In the genomic region with DNA sequence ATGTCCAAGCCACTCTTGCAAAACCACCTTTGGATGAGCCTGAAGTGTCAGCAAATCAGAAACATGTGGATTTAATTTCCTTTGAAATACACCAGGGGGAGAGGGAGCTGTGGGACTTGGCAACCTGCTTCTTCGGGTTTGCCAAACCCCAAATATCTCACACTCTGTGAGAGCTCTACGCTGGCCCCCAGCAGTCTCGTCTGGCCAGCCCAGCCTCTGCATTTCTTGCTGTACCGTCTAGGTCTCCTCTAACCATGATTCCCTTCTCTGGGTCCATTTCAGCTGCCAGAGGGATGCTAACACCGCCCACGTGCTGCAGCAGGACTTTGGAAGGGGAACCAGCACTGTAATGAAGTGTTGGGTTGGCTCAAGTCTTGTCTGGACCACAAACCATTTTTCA, we compare ENCODE assay signal across 20 cellular contexts.
A peak's percentile ranks its signal among the peaks of the same experiment; 100 is the strongest.
DNase-seq lines count a peak whose midpoint lies in the region; ATAC-seq and TF ChIP-seq lines count a peak whose summit lies in the region.
"Had no signal": no experiment of that assay in that cellular context is flagged by ENCODE, and none has a peak within 500 bp of the region (broad histone marks: within the 10 kb centered on the region; RNA-seq: fewer than 3 reads in every experiment).

No MANE protein-coding gene starts in this region.

- no peak overlapping the region for H3K27ac ChIP-seq in left ventricle myocardium inferior (replicated peaks)
- H3K27ac ChIP-seq: adrenal gland, prostate gland, spleen had no signal

- H3K36me3 ChIP-seq in BJ (ENCODE audit: control insufficient read depth, insufficient read depth, low read length): no peaks in the 10 kb centered on the region
- H3K36me3 ChIP-seq in left ventricle myocardium inferior: no peaks in the 10 kb centered on the region
- H3K36me3 ChIP-seq: adrenal gland, prostate gland, spleen had no signal

- peak; percentile 94 for ATAC-seq in sciatic nerve
- ATAC-seq in left lobe of liver: no peak
- ATAC-seq in HG03432 (IDR thresholded peaks at IDR 0.05; ENCODE audit: unreplicated experiment): no peak
- ATAC-seq in GM18870 (IDR thresholded peaks at IDR 0.05; ENCODE audit: unreplicated experiment): no peak
- ATAC-seq: naive thymus-derived CD8-positive, alpha-beta T cell had no signal

- intact Hi-C loops in left ventricle myocardium inferior (cut with micrococcal nuclease): no loop called here
- intact Hi-C loops in sciatic nerve (cut with DNase I): no loop called here

- no peaks in the 10 kb centered on the region for H3K4me1 ChIP-seq in left ventricle myocardium inferior
- H3K4me1 ChIP-seq: prostate gland, spleen had no signal

- no peaks in the 10 kb centered on the region for H3K27me3 ChIP-seq in BJ (ENCODE audit: control insufficient read depth, insufficient read depth, low read length)
- no peaks in the 10 kb centered on the region for H3K27me3 ChIP-seq in left ventricle myocardium inferior (ENCODE audit: low read depth)
- H3K27me3 ChIP-seq: adrenal gland, spleen had no signal

- peak; percentile 36 for DNase-seq in BJ (ENCODE audit: low read depth)
- DNase-seq in astrocyte of the cerebellum (ENCODE audit: low read depth): peak; percentile 94
- DNase-seq in left ventricle myocardium inferior: peak; percentile 53
- DNase-seq in sciatic nerve (ENCODE audit: low spot score): peak; percentile 79
- no peak for DNase-seq in left lobe of liver (ENCODE audit: low spot score)
- no peak for DNase-seq in GOT3 (lab: John Stamatoyannopoulos, UW)
- DNase-seq: activated CD4-positive, alpha-beta T cell treated with anti-CD3 and anti-CD28 coated beads, Interleukin-2, amount 10 ng/mL, durations not matched to agents 7 days and 5 days; activated CD8-positive, alpha-beta memory T cell treated with anti-CD3 and anti-CD28 coated beads, Interleukin-2, amount 50 U/mL, for 48 hours; activated effector memory CD4-positive, alpha-beta T cell treated with Interleukin-2 at 50 U/mL for 16 hours; adrenal gland; COR-L47; Kasumi-1; naive thymus-derived CD8-positive, alpha-beta T cell; NCI-H1092 treated with DMSO at 0.1 percent for 48 hours; NCI-H2081 treated with DMSO at 0.1 percent for 48 hours; NCI-H526; spleen had no signal

- in situ Hi-C loops in astrocyte of the cerebellum (cut with HindIII; ENCODE audit: low sequenced_read_pairs): no loop called here

- POLR2A ChIA-PET in BJ (lab: Charles Lee): no interaction called here

- TF ChIP-seq CTCF in BJ (IDR thresholded peaks at IDR 0.05; ENCODE audit: insufficient read depth, low read depth, low read length) (no peak), astrocyte of the cerebellum (IDR thresholded peaks at IDR 0.05; ENCODE audit: low read depth, low read length, missing control alignments) (no peak), left ventricle myocardium inferior (IDR thresholded peaks at IDR 0.05; ENCODE audit: borderline replicate concordance) (no peak)

- no peaks in the 10 kb centered on the region for H3K9me3 ChIP-seq in left ventricle myocardium inferior (replicated peaks)
- H3K9me3 ChIP-seq: adrenal gland, prostate gland had no signal

- CTCF ChIA-PET in BJ (lab: Yijun Ruan, JAX): interaction anchor here (0.8 kb wide), 1 partner anchor 11 kb away, joined by 5 read pairs; no protein-coding TSS in a partner anchor

- H3K4me3 ChIP-seq in BJ (ENCODE audit: low read depth, low read length) (no peak overlapping the region), astrocyte of the cerebellum (ENCODE audit: low read depth, low read length) (no peak overlapping the region), left ventricle myocardium inferior (no peak overlapping the region)
- H3K4me3 ChIP-seq: adrenal gland, prostate gland, spleen had no signal

Comparison
In these comparisons a context has a peak if more than half of its experiments do, and no peak if none do; other contexts are left out.
1. DNase-seq: peak in BJ (single experiment), astrocyte of the cerebellum (single experiment), left ventricle myocardium inferior (single experiment) and sciatic nerve (single experiment); none in left lobe of liver (single experiment) and GOT3 (single experiment).